ENCODE assay signal across 8 cellular contexts in the genomic region with DNA sequence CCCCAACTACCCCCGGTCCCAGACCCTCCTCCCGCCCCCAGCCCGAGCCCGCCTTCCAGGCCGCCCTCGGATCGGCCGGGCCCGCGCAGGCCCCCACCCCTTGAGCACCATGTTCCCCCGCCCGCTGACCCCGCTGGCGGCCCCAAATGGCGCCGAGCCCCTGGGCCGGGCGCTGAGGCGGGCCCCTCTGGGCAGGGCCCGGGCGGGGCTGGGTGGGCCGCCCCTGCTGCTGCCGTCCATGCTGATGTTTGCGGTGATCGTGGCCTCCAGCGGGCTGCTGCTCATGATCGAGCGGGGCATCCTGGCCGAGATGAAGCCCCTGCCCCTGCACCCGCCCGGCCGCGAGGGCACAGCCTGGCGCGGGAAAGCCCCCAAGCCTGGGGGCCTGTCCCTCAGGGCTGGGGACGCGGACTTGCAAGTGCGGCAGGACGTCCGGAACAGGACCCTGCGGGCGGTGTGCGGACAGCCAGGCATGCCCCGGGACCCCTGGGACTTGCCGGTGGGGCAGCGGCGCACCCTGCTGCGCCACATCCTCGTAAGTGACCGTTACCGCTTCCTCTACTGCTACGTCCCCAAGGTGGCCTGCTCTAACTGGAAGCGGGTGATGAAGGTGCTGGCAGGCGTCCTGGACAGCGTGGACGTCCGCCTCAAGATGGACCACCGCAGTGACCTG. TPM values are rescaled to one million over a fixed set of nuclear protein-coding genes. Genes with fewer than 3 reads are reported as not detected.
DNase-seq lines count a peak whose midpoint lies in the region; ATAC-seq and TF ChIP-seq lines count a peak whose summit lies in the region.

No MANE protein-coding gene starts in this region.

- H3K27me3 Mint-ChIP-seq in activated CD8-positive, alpha-beta memory T cell treated with anti-CD3 and anti-CD28 coated beads, Interleukin-2, amount 10 ng/mL, durations not matched to agents 7 days and 5 days = no peaks in the 10 kb centered on the region

- peaks cover 21% of the 10 kb centered on the region for H3K4me1 Mint-ChIP-seq in activated CD8-positive, alpha-beta memory T cell treated with anti-CD3 and anti-CD28 coated beads, Interleukin-2, amount 10 ng/mL, durations not matched to agents 7 days and 5 days

- peaks cover 6% of the 10 kb centered on the region for H3K4me1 ChIP-seq in ovary (ENCODE audit: insufficient read depth)

- POLR2A ChIA-PET in AG04449 (lab: Yijun Ruan, JAX) = no interaction called here

- no peaks in the 10 kb centered on the region for H3K36me3 Mint-ChIP-seq in activated CD8-positive, alpha-beta memory T cell treated with anti-CD3 and anti-CD28 coated beads, Interleukin-2, amount 10 ng/mL, durations not matched to agents 7 days and 5 days

- CTCF ChIA-PET in AG04449 (lab: Yijun Ruan, JAX) = interaction anchor here (1.0 kb wide), 1 partner anchor 31 kb away, joined by 3 read pairs; the partner anchor contains the start of gene BAHD1
- CTCF ChIA-PET in activated CD8-positive, alpha-beta memory T cell treated with anti-CD3 and anti-CD28 coated beads, Interleukin-2, amount 10 ng/mL, durations not matched to agents 7 days and 5 days (lab: Charles Lee) = interaction anchor here (1.8 to 1.9 kb wide), 2 partner anchors 19 to 49 kb away, joined by 4 to 5 read pairs; no protein-coding TSS in a partner anchor

- no peaks in the 10 kb centered on the region for H3K36me3 ChIP-seq in ovary

- TF ChIP-seq POLR2A in GM18951 (IDR thresholded peaks at IDR 0.05; ENCODE audit: extremely low read depth, insufficient read depth, insufficient read length) (peak; percentile 36), ovary (IDR thresholded peaks at IDR 0.05) (no peak)

- in situ Hi-C loops in GM18951 (cut with MboI; ENCODE audit: low sequenced_read_pairs, unreplicated experiment) = no loop called here

- WGBS in ovary, 3 donors = 0 to 1% (median 1%) methylated on average over 22 to 58 of the region's 58 CpGs

- H3K27me3 ChIP-seq in ovary = no peaks in the 10 kb centered on the region

- ATAC-seq in HG03571 (IDR thresholded peaks at IDR 0.05; ENCODE audit: unreplicated experiment) = peak; percentile 38
- peak; percentile 35 for ATAC-seq in activated CD8-positive, alpha-beta memory T cell treated with anti-CD3 and anti-CD28 coated beads, Interleukin-2, amount 10 ng/mL, durations not matched to agents 7 days and 5 days

- H3K27ac ChIP-seq in ovary = peak overlapping the region; percentile 74 to 89

- TF ChIP-seq CTCF in AG04449 (IDR thresholded peaks at IDR 0.05; ENCODE audit: insufficient read depth, low read length, missing control alignments) (no peak), fibroblast of villous mesenchyme (IDR thresholded peaks at IDR 0.05; ENCODE audit: insufficient read depth, low read depth, low read length) (no peak), ovary (IDR thresholded peaks at IDR 0.05) (no peak)

- DNase-seq in AG04449 (ENCODE audit: low read depth, low spot score) (no peak), fibroblast of villous mesenchyme (ENCODE audit: low read depth) (peak; percentile 19), ovary (peak; percentile 30 to 66 (median 46)), DMS114 treated with DMSO at 0.1 percent for 48 hours (lab: John Stamatoyannopoulos, UW; ENCODE audit: unreplicated experiment) (no peak), NCI-H774 (lab: John Stamatoyannopoulos, UW) (no peak)
- peak; percentile 57 for DNase-seq in activated CD8-positive, alpha-beta memory T cell treated with anti-CD3 and anti-CD28 coated beads, Interleukin-2, amount 10 ng/mL, durations not matched to agents 7 days and 5 days

- intact Hi-C loops in ovary (cut with DNase I) = no loop called here

- peak overlapping the region; percentile 80 for H3K27ac Mint-ChIP-seq in activated CD8-positive, alpha-beta memory T cell treated with anti-CD3 and anti-CD28 coated beads, Interleukin-2, amount 10 ng/mL, durations not matched to agents 7 days and 5 days

- H3K9me3 ChIP-seq in ovary = no peaks in the 10 kb centered on the region

- no peak for TF ChIP-seq EP300 in ovary (IDR thresholded peaks at IDR 0.05)

- H3K4me3 ChIP-seq in AG04449 (ENCODE audit: low read depth, low read length) (peak overlapping the region; percentile 71), fibroblast of villous mesenchyme (ENCODE audit: low read depth, low read length) (peak overlapping the region; percentile 77), ovary (peak overlapping the region; percentile 69)

- H3K9me3 Mint-ChIP-seq in activated CD8-positive, alpha-beta memory T cell treated with anti-CD3 and anti-CD28 coated beads, Interleukin-2, amount 10 ng/mL, durations not matched to agents 7 days and 5 days (ENCODE audit: low read depth) = no peaks in the 10 kb centered on the region

- peak overlapping the region; percentile 84 for H3K4me3 Mint-ChIP-seq in activated CD8-positive, alpha-beta memory T cell treated with anti-CD3 and anti-CD28 coated beads, Interleukin-2, amount 10 ng/mL, durations not matched to agents 7 days and 5 days

RNA-seq across cellular contexts. Expression of gene CHST14, which starts 0.5 kb away (rescaled TPM):
- 10 to 100 TPM; 12.3 to 12.6 TPM for total RNA-seq in activated CD8-positive, alpha-beta memory T cell treated with anti-CD3 and anti-CD28 coated beads, Interleukin-2, amount 10 ng/mL, durations not matched to agents 7 days and 5 days
- 12.9 and 14.2 TPM in 2 replicates for total RNA-seq in fibroblast of villous mesenchyme
- 10 to 100 TPM in 6 of 7 donors, 1 to 10 TPM in 1; 8.2 to 28.3 (median 23.8) TPM for total RNA-seq in ovary
- 10 to 100 TPM; 19.9 to 25.8 TPM for polyA plus RNA-seq in ovary

RNA-seq across cellular contexts. Expression of gene BAHD1, which starts 30.5 kb away (rescaled TPM):
- total RNA-seq in activated CD8-positive, alpha-beta memory T cell treated with anti-CD3 and anti-CD28 coated beads, Interleukin-2, amount 10 ng/mL, durations not matched to agents 7 days and 5 days = 10 to 100 TPM; 24.1 to 25.6 TPM
- total RNA-seq in fibroblast of villous mesenchyme = 9.3 and 11.2 TPM in 2 replicates
- 10 to 100 TPM; 16.0 to 67.3 (median 45.7) TPM for total RNA-seq in ovary
- polyA plus RNA-seq in ovary = 10 to 100 TPM; 14.8 to 21.2 TPM

Comparison
In these comparisons a context has a peak if more than half of its experiments do, and no peak if none do; other contexts are left out.
1. DNase-seq: peak in activated CD8-positive, alpha-beta memory T cell treated with anti-CD3 and anti-CD28 coated beads, Interleukin-2, amount 10 ng/mL, durations not matched to agents 7 days and 5 days (single experiment), fibroblast of villous mesenchyme (single experiment) and ovary (5 of 5); none in AG04449 (single experiment), DMS114 treated with DMSO at 0.1 percent for 48 hours (single experiment) and NCI-H774 (single experiment).
2. Peak in every context shown above with its lines, with median percentiles within 50 percentile points of each other: H3K4me3 ChIP-seq.